Comparison of ENCODE assay signal across 25 cellular contexts in genomic region chr19:16206637-16207036, GRCh38. TPM values are rescaled to one million over a fixed set of nuclear protein-coding genes. Genes with fewer than 3 reads are reported as not detected.
DNase-seq lines count a peak whose midpoint lies in the region; ATAC-seq, FAIRE-seq and TF ChIP-seq lines count a peak whose summit lies in the region.
"Had no signal": no experiment of that assay in that cellular context is flagged by ENCODE, and none has a peak within 500 bp of the region (broad histone marks: within the 10 kb centered on the region; RNA-seq: fewer than 3 reads in every experiment).

No MANE protein-coding gene starts in this region.

- H3K4me3 ChIP-seq in Caco-2 (ENCODE audit: low read depth, low read length): no peak overlapping the region
- H3K4me3 ChIP-seq in trophoblast cell (ENCODE audit: low read depth, low read length): no peak overlapping the region
- H3K4me3 ChIP-seq: colonic mucosa, skin epidermis had no signal

- no peak overlapping the region for H2AFZ ChIP-seq in trophoblast cell (ENCODE audit: insufficient read depth, low read length, poor library complexity)
- H2AFZ ChIP-seq: parathyroid adenoma had no signal

- no peak overlapping the region for H3K4me2 ChIP-seq in trophoblast cell (ENCODE audit: low read length)

- H3K79me2 ChIP-seq in trophoblast cell (ENCODE audit: control insufficient read depth, insufficient read depth, low read length, poor library complexity): no peaks in the 10 kb centered on the region

- no peak overlapping the region for H2BK12ac ChIP-seq in trophoblast cell (ENCODE audit: low read length)

- H3K27me3 ChIP-seq in Caco-2 (replicated peaks; ENCODE audit: control insufficient read depth, insufficient read depth, low read length) (no peaks in the 10 kb centered on the region), trophoblast cell (ENCODE audit: insufficient read depth, low read length) (no peaks in the 10 kb centered on the region)
- H3K27me3 ChIP-seq: BE2C, brain microvascular endothelial cell, colonic mucosa had no signal

- no peak overlapping the region for H3K23ac ChIP-seq in trophoblast cell (ENCODE audit: low read length)

- ATAC-seq in activated CD4-positive, alpha-beta T cell treated with anti-CD3 and anti-CD28 coated beads for 36 hours: no peak
- ATAC-seq in GM21717 (IDR thresholded peaks at IDR 0.05; ENCODE audit: unreplicated experiment): no peak

- no peak overlapping the region for H4K91ac ChIP-seq in trophoblast cell (ENCODE audit: low read depth, low read length)

- no peaks in the 10 kb centered on the region for H3K27me3 Mint-ChIP-seq in activated CD4-positive, alpha-beta T cell treated with anti-CD3 and anti-CD28 coated beads for 36 hours
- no peaks in the 10 kb centered on the region for H3K27me3 Mint-ChIP-seq in Caco-2 (ENCODE audit: insufficient read depth, unreplicated experiment)
- H3K27me3 Mint-ChIP-seq in activated naive CD8-positive, alpha-beta T cell: no peaks in the 10 kb centered on the region
- H3K27me3 Mint-ChIP-seq in nephron progenitor cell (ENCODE audit: low read depth, poor library complexity): no peaks in the 10 kb centered on the region

- no peak overlapping the region for H3K9ac ChIP-seq in trophoblast cell (ENCODE audit: low read length)
- H3K9ac ChIP-seq: parathyroid adenoma had no signal

- POLR2A ChIA-PET in activated CD4-positive, alpha-beta T cell treated with anti-CD3 and anti-CD28 coated beads for 36 hours (lab: Charles Lee): no interaction called here
- POLR2A ChIA-PET in Caco-2 (lab: Charles Lee): interaction anchor here (0.7 kb wide), 1 partner anchor 21 kb away, joined by 4 read pairs; the partner anchor contains the start of gene FAM32A

- H2BK120ac ChIP-seq in trophoblast cell (ENCODE audit: insufficient read depth, low read length, poor library complexity): no peak overlapping the region

- H3K36me3 ChIP-seq in Caco-2 (ENCODE audit: control insufficient read depth, insufficient read depth, low read length) (peaks cover 6% of the 10 kb centered on the region), trophoblast cell (ENCODE audit: control insufficient read depth in 1 of 2, insufficient read depth in 2 of 2, low read length in 2 of 2) (peaks cover 58 to 64% of the 10 kb centered on the region in 2 experiments)
- H3K36me3 ChIP-seq: colonic mucosa had no signal

- no peak for TF ChIP-seq CTCF in Caco-2 (IDR thresholded peaks at IDR 0.05; ENCODE audit: insufficient read depth in 1 of 2, low read depth in 1 of 2, low read length in 1 of 2, severe bottlenecking in 1 of 2, unreplicated experiment in 1 of 2)
- TF ChIP-seq CTCF in nephron progenitor cell (IDR thresholded peaks at IDR 0.05): no peak

- H3K27ac ChIP-seq in trophoblast cell (ENCODE audit: low read depth, low read length): no peak overlapping the region
- H3K27ac ChIP-seq: brain microvascular endothelial cell, colonic mucosa, parathyroid adenoma, skin epidermis had no signal

- WGBS in trophoblast cell (ENCODE audit: extremely low coverage, insufficient coverage, insufficient read length): no CpG with 5 or more reads among the region's 7 CpGs

- peak overlapping the region; percentile 40 for H3K27ac Mint-ChIP-seq in activated CD4-positive, alpha-beta T cell treated with anti-CD3 and anti-CD28 coated beads for 36 hours
- peak overlapping the region; percentile 29 for H3K27ac Mint-ChIP-seq in Caco-2 (ENCODE audit: unreplicated experiment)
- peak overlapping the region; percentile 96 for H3K27ac Mint-ChIP-seq in activated naive CD8-positive, alpha-beta T cell
- H3K27ac Mint-ChIP-seq in nephron progenitor cell: peak overlapping the region; percentile 70
- H3K27ac Mint-ChIP-seq: immature natural killer cell had no signal

- no peak overlapping the region for H2AK5ac ChIP-seq in trophoblast cell (ENCODE audit: low read length)

- intact Hi-C loops in activated CD4-positive, alpha-beta T cell treated with anti-CD3 and anti-CD28 coated beads for 36 hours (cut with DNase I, micrococcal nuclease): no loop called here
- intact Hi-C loops in Caco-2 (cut with micrococcal nuclease; ENCODE audit: unreplicated experiment): no loop called here

- CTCF ChIA-PET in activated CD4-positive, alpha-beta T cell treated with anti-CD3 and anti-CD28 coated beads for 36 hours (lab: Charles Lee): interaction anchor here (0.9 kb wide), 2 partner anchors 20 to 39 kb away, joined by 3 to 4 read pairs; no protein-coding TSS in a partner anchor
- CTCF ChIA-PET in Caco-2 (lab: Charles Lee): interaction anchor here (0.7 kb wide), 1 partner anchor 248 kb away, joined by 3 read pairs; no protein-coding TSS in a partner anchor

- FAIRE-seq in urothelium cell line (lab: Jason Lieb, UNC): no peak
- FAIRE-seq: A204.1, GM12892, H54 had no signal

- H3K79me1 ChIP-seq in trophoblast cell (ENCODE audit: low read length): no peaks in the 10 kb centered on the region

- H3K4me1 Mint-ChIP-seq in activated CD4-positive, alpha-beta T cell treated with anti-CD3 and anti-CD28 coated beads for 36 hours: peaks cover 38% of the 10 kb centered on the region
- H3K4me1 Mint-ChIP-seq in Caco-2 (ENCODE audit: low read depth, unreplicated experiment) (no peaks in the 10 kb centered on the region), nephron progenitor cell (no peaks in the 10 kb centered on the region)
- H3K4me1 Mint-ChIP-seq in activated naive CD8-positive, alpha-beta T cell (ENCODE audit: low read depth): peaks cover 78% of the 10 kb centered on the region

- H3K4me3 Mint-ChIP-seq in activated CD4-positive, alpha-beta T cell treated with anti-CD3 and anti-CD28 coated beads for 36 hours: no peak overlapping the region
- H3K4me3 Mint-ChIP-seq in Caco-2 (ENCODE audit: unreplicated experiment) (no peak overlapping the region), nephron progenitor cell (no peak overlapping the region)
- peak overlapping the region; percentile 77 for H3K4me3 Mint-ChIP-seq in activated naive CD8-positive, alpha-beta T cell
- H3K4me3 Mint-ChIP-seq: immature natural killer cell had no signal

- H3K4ac ChIP-seq in trophoblast cell (ENCODE audit: low read depth, low read length): no peak overlapping the region

- no peak overlapping the region for H4K12ac ChIP-seq in trophoblast cell (ENCODE audit: low read depth, low read length)

- no peak for DNase-seq in activated CD4-positive, alpha-beta T cell treated with anti-CD3 and anti-CD28 coated beads for 36 hours
- DNase-seq in activated CD4-positive, alpha-beta T cell treated with anti-CD3 and anti-CD28 coated beads, Interleukin-2, amount 50 U/mL, for 1 hour: no peak
- DNase-seq in Caco-2 (no peak), nephron progenitor cell (no peak), urothelium cell line (ENCODE audit: low spot score) (no peak), trophoblast cell (no peak)
- DNase-seq: BE2C; brain microvascular endothelial cell; colonic mucosa; DMS 273 treated with DMSO at 0.1 percent for 48 hours; GF-D8; immature natural killer cell; NCI-H1105 treated with DMSO at 0.1 percent for 48 hours; NCI-H510A; stimulated activated CD4-positive, alpha-beta T cell treated with anti-CD3 and anti-CD28 coated beads, Interleukin-4, amount 100 ng/mL, for 1 hour; SW 1271 had no signal

- H3K4me1 ChIP-seq in Caco-2: no peaks in the 10 kb centered on the region
- H3K4me1 ChIP-seq in trophoblast cell (ENCODE audit: control insufficient read depth in 1 of 2, insufficient read depth in 2 of 2, low read length in 2 of 2): no peaks in the 10 kb centered on the region
- H3K4me1 ChIP-seq: BE2C, colonic mucosa, parathyroid adenoma had no signal

- H3K18ac ChIP-seq in trophoblast cell (ENCODE audit: low read length): no peak overlapping the region

- H3K14ac ChIP-seq in trophoblast cell (ENCODE audit: low read length): no peak overlapping the region

- no peaks in the 10 kb centered on the region for H3K9me3 ChIP-seq in Caco-2
- H3K9me3 ChIP-seq in trophoblast cell (ENCODE audit: insufficient read depth, low read depth, low read length): peaks cover 2% of the 10 kb centered on the region
- H3K9me3 ChIP-seq: BE2C, colonic mucosa had no signal

- no peak overlapping the region for H2BK5ac ChIP-seq in trophoblast cell (ENCODE audit: low read depth, low read length, poor library complexity)

- no peaks in the 10 kb centered on the region for H3K9me3 Mint-ChIP-seq in activated CD4-positive, alpha-beta T cell treated with anti-CD3 and anti-CD28 coated beads for 36 hours (ENCODE audit: low read depth)
- no peaks in the 10 kb centered on the region for H3K9me3 Mint-ChIP-seq in Caco-2 (ENCODE audit: unreplicated experiment)
- H3K9me3 Mint-ChIP-seq in activated naive CD8-positive, alpha-beta T cell (ENCODE audit: low read depth): no peaks in the 10 kb centered on the region
- H3K9me3 Mint-ChIP-seq in nephron progenitor cell: peaks cover 1% of the 10 kb centered on the region
- H3K9me3 Mint-ChIP-seq: immature natural killer cell had no signal

- no peak overlapping the region for H4K8ac ChIP-seq in trophoblast cell (ENCODE audit: low read depth, low read length)

- BruUV-seq in Caco-2 (replicated peaks; lab: Mats Ljungman, UMichigan): no TSS peak

- peaks cover 51% of the 10 kb centered on the region for H3K36me3 Mint-ChIP-seq in activated CD4-positive, alpha-beta T cell treated with anti-CD3 and anti-CD28 coated beads for 36 hours (ENCODE audit: low read depth)
- H3K36me3 Mint-ChIP-seq in Caco-2 (ENCODE audit: insufficient read depth, unreplicated experiment) (peaks cover 73% of the 10 kb centered on the region), nephron progenitor cell (ENCODE audit: low read depth) (peaks cover 39% of the 10 kb centered on the region)
- H3K36me3 Mint-ChIP-seq in activated naive CD8-positive, alpha-beta T cell: peaks cover 26% of the 10 kb centered on the region

RNA-seq across cellular contexts. Expression of gene AP1M1, which starts 8.9 kb away (rescaled TPM):
- 10 to 100 TPM; 61.8 to 92.0 TPM for total RNA-seq in activated CD4-positive, alpha-beta T cell treated with anti-CD3 and anti-CD28 coated beads for 36 hours
- 98.0 and 105 TPM in 2 replicates for total RNA-seq in Caco-2 (2022)
- 36.5 and 38.3 TPM in 2 replicates for polyA plus RNA-seq in trophoblast cell (2013)

RNA-seq across cellular contexts. Expression of gene FAM32A, which starts 21.4 kb away (rescaled TPM):
- total RNA-seq in activated CD4-positive, alpha-beta T cell treated with anti-CD3 and anti-CD28 coated beads for 36 hours: 10 to 100 TPM; 46.3 to 48.2 TPM
- total RNA-seq in Caco-2 (2022): 113 and 126 TPM in 2 replicates
- polyA plus RNA-seq in trophoblast cell (2013): 74.9 and 77.0 TPM in 2 replicates

RNA-seq across cellular contexts. Expression of gene CIB3, which starts 33.3 kb away (rescaled TPM):
- total RNA-seq in activated CD4-positive, alpha-beta T cell treated with anti-CD3 and anti-CD28 coated beads for 36 hours: not detected
- not detected in 2 replicates for total RNA-seq in Caco-2 (2022)
- polyA plus RNA-seq in trophoblast cell (2013): not detected in 2 replicates
- total RNA-seq: colonic mucosa, LHCN-M2, liver had no signal
- polyA plus RNA-seq: immature natural killer cell, liver had no signal

Comparison
In these comparisons a context has a peak if more than half of its experiments do, and no peak if none do; other contexts are left out.
1. H3K27ac Mint-ChIP-seq: peak in every context shown above with its lines; median percentile 96 in activated naive CD8-positive, alpha-beta T cell; 70 in nephron progenitor cell; 40 in activated CD4-positive, alpha-beta T cell treated with anti-CD3 and anti-CD28 coated beads for 36 hours; 29 in Caco-2.